8 cellular contexts compared by ENCODE assay signal in the genomic region with DNA sequence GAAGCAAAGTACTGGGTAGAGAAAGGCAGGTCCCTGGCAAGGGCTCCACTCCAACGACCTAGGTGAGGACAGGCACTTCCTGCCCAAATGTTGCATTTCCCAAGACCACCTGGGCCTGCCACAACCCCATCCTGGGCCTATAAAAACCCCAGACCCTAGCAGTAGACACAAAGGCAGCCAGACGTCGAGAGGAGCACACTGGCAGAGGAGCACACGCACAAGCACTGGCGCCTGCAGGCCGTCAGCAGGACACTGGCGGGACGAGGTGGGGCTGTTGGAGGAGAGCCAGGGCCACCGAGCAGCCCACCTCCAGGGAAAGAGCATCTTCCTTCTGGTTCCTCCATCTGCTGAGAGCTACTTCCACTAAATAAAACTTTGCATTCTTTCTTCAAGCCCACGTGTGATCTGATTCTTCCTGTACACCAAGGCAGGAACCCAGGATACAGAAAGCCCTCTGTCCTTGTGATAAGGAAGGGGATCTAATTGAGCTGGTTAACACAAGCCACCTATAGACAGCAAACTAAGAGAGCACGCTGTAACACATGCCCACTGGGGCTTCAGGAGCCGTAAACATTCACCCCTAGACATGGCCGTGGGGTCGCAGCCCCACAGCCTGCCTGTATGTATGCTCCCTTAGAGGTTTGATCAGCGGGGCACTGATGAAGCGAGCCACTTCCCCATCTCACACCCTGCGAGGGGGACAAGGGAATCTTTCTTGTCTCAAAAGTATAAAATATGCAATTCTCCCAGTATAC.
DNase-seq lines count a peak whose midpoint lies in the region; ATAC-seq lines count a peak whose summit lies in the region.

No MANE protein-coding gene starts in this region.

- peaks cover 32 to 64% (median 50%) of the 10 kb centered on the region in 4 donors for H3K4me1 Mint-ChIP-seq in CD4-positive, CD25-positive, alpha-beta regulatory T cell
- H3K4me1 Mint-ChIP-seq in naive B cell = peaks cover 36 to 48% (median 47%) of the 10 kb centered on the region in 3 donors

- H3K36me3 Mint-ChIP-seq in CD4-positive, CD25-positive, alpha-beta regulatory T cell = no peaks in the 10 kb centered on the region
- H3K36me3 Mint-ChIP-seq in naive B cell = no peaks in the 10 kb centered on the region

- peak overlapping the region; percentile 54 for H3K27ac ChIP-seq in CD4-positive, CD25-positive, alpha-beta regulatory T cell (ENCODE audit: insufficient read depth, low read length, poor library complexity, severe bottlenecking)

- no peaks in the 10 kb centered on the region for H3K9me3 ChIP-seq in CD4-positive, CD25-positive, alpha-beta regulatory T cell (ENCODE audit: control insufficient read depth in 2 of 2, low read length in 2 of 2)

- H3K27me3 ChIP-seq in CD4-positive, CD25-positive, alpha-beta regulatory T cell (ENCODE audit: control insufficient read depth, insufficient read depth, low read length) = no peaks in the 10 kb centered on the region

- H3K4me3 ChIP-seq in CD4-positive, CD25-positive, alpha-beta regulatory T cell (ENCODE audit: low read depth, low read length) = peak overlapping the region; percentile 68

- H3K4me1 ChIP-seq in CD4-positive, CD25-positive, alpha-beta regulatory T cell (ENCODE audit: control insufficient read depth, insufficient read depth, low read length, poor library complexity, severe bottlenecking) = peaks cover 50% of the 10 kb centered on the region

- no peaks in the 10 kb centered on the region for H3K27me3 Mint-ChIP-seq in CD4-positive, CD25-positive, alpha-beta regulatory T cell
- H3K27me3 Mint-ChIP-seq in naive B cell = no peaks in the 10 kb centered on the region

- H3K36me3 ChIP-seq in CD4-positive, CD25-positive, alpha-beta regulatory T cell (ENCODE audit: control insufficient read depth, insufficient read depth, low read length) = no peaks in the 10 kb centered on the region

- peak in 1 of 2 donors; percentile 2 for ATAC-seq in CD4-positive, CD25-positive, alpha-beta regulatory T cell (ENCODE audit: low read depth in 2 of 2)
- ATAC-seq in HG02885 (IDR thresholded peaks at IDR 0.05; ENCODE audit: poor library complexity, unreplicated experiment) (peak; percentile 10), naive B cell (ENCODE audit: low read depth in 2 of 2) (peak; percentile 13 to 14)

- peak overlapping the region; percentile 81 to 96 (median 93) for H3K27ac Mint-ChIP-seq in CD4-positive, CD25-positive, alpha-beta regulatory T cell
- H3K27ac Mint-ChIP-seq in naive B cell = peak overlapping the region; percentile 88 to 96 (median 96)

- in situ Hi-C loops in ACHN (cut with HindIII; ENCODE audit: low pct_ligation_motif_present, low pct_unique_long_range_greater_than_20kb, low sequenced_read_pairs) = no loop called here

- no peak for DNase-seq in CD4-positive, CD25-positive, alpha-beta regulatory T cell
- DNase-seq in activated CD8-positive, alpha-beta memory T cell treated with anti-CD3 and anti-CD28 coated beads for 24 hours = peak; percentile 70
- peak; percentile 9 for DNase-seq in naive B cell
- no peak for DNase-seq in ACHN
- no peak for DNase-seq in DMS153 treated with DMSO at 0.1 percent for 48 hours (lab: John Stamatoyannopoulos, UW; ENCODE audit: unreplicated experiment)
- no peak for DNase-seq in COLO829 (ENCODE audit: low spot score)
- no peak for DNase-seq in epidermal melanocyte (ENCODE audit: insufficient read length, low spot score)

- peak overlapping the region; percentile 63 to 86 (median 68) for H3K4me3 Mint-ChIP-seq in CD4-positive, CD25-positive, alpha-beta regulatory T cell
- H3K4me3 Mint-ChIP-seq in naive B cell = peak overlapping the region in 7 of 8 donors; percentile 6 to 85 (median 56)

- no peaks in the 10 kb centered on the region for H3K9me3 Mint-ChIP-seq in CD4-positive, CD25-positive, alpha-beta regulatory T cell
- H3K9me3 Mint-ChIP-seq in naive B cell = no peaks in the 10 kb centered on the region

Comparison
In these comparisons a context has a peak if more than half of its experiments do, and no peak if none do; other contexts are left out.
1. DNase-seq: peak in activated CD8-positive, alpha-beta memory T cell treated with anti-CD3 and anti-CD28 coated beads for 24 hours (single experiment) and naive B cell (single experiment); none in CD4-positive, CD25-positive, alpha-beta regulatory T cell (0 of 3), ACHN (single experiment), DMS153 treated with DMSO at 0.1 percent for 48 hours (single experiment), COLO829 (single experiment) and epidermal melanocyte (single experiment).